Comparison of ENCODE assay signal across 8 cellular contexts in genomic region chr11:61826930-61827572, GRCh38. TPM values are rescaled to one million over a fixed set of nuclear protein-coding genes. Genes with fewer than 3 reads are reported as not detected.
DNase-seq lines count a peak whose midpoint lies in the region; ATAC-seq, FAIRE-seq and TF ChIP-seq lines count a peak whose summit lies in the region.

No MANE protein-coding gene starts in this region.

- H3K4me3 ChIP-seq in AG10803 (ENCODE audit: low read length) (peak overlapping the region; percentile 84), MG63 (peak overlapping the region; percentile 37), kidney (ENCODE audit: low read length in 2 of 2) (peak overlapping the region in 1 of 2 donors; percentile 69), subcutaneous abdominal adipose tissue (ENCODE audit: low read depth in 1 of 5, low read length in 5 of 5) (peak overlapping the region; percentile 60 to 77 (median 68))

- no peak for FAIRE-seq in kidney (lab: Jason Lieb, UNC)

- intact Hi-C loops in kidney (cut with DNase I) = no loop called here

- DNase-seq in AG10803 (ENCODE audit: low read depth) = no peak
- no peak for DNase-seq in MG63
- peak; percentile 74 for DNase-seq in kidney
- DNase-seq in NK-92 treated with Interleukin-12 subunit alpha and Interleukin-12 subunit beta, amount 100 ng/mL, for 24 hours (lab: John Stamatoyannopoulos, UW) = no peak

- H3K27ac ChIP-seq in angular gyrus (ENCODE audit: low read depth, low read length) (peak overlapping the region; percentile 29), kidney (ENCODE audit: low read depth in 2 of 2, low read length in 2 of 2) (no peak overlapping the region), subcutaneous abdominal adipose tissue (ENCODE audit: low read depth, low read length) (peak overlapping the region; percentile 55)

- H3K4me1 ChIP-seq in kidney (ENCODE audit: control insufficient read depth in 1 of 2, insufficient read depth in 1 of 2, low read depth in 1 of 2, low read length in 2 of 2) (peaks cover 20 to 25% of the 10 kb centered on the region in 2 donors), subcutaneous abdominal adipose tissue (ENCODE audit: control insufficient read depth in 5 of 5, insufficient read depth in 5 of 5, low read length in 5 of 5) (peaks cover 12 to 52% (median 40%) of the 10 kb centered on the region in 5 donors)

- H3K9ac ChIP-seq in kidney (ENCODE audit: low read length in 2 of 2) (peak overlapping the region in 1 of 2 donors; percentile 46), subcutaneous abdominal adipose tissue (ENCODE audit: low read length in 5 of 5) (peak overlapping the region in 2 of 5 donors; percentile 35 to 54)

- H3K36me3 ChIP-seq in MG63 = no peaks in the 10 kb centered on the region
- no peaks in the 10 kb centered on the region for H3K36me3 ChIP-seq in kidney (ENCODE audit: control insufficient read depth in 1 of 2, insufficient read depth in 2 of 2, low read length in 2 of 2)
- H3K36me3 ChIP-seq in subcutaneous abdominal adipose tissue (ENCODE audit: control insufficient read depth in 5 of 5, insufficient read depth in 5 of 5, low read length in 5 of 5) = no peaks in the 10 kb centered on the region

- H3K9me3 ChIP-seq in MG63 = no peaks in the 10 kb centered on the region
- no peaks in the 10 kb centered on the region for H3K9me3 ChIP-seq in kidney (ENCODE audit: control insufficient read depth in 1 of 2, low read length in 2 of 2)
- no peaks in the 10 kb centered on the region for H3K9me3 ChIP-seq in subcutaneous abdominal adipose tissue (ENCODE audit: control insufficient read depth in 5 of 5, low read length in 5 of 5)

- TF ChIP-seq CTCF in AG10803 (conservative IDR thresholded peaks at IDR 0.05; ENCODE audit: low read length) (no peak), kidney (IDR thresholded peaks at IDR 0.05; ENCODE audit: borderline replicate concordance, extremely low read depth, insufficient read depth) (no peak)

- ATAC-seq in GM18868 (IDR thresholded peaks at IDR 0.05; ENCODE audit: unreplicated experiment) = peak; percentile 5
- ATAC-seq in HG03521 (IDR thresholded peaks at IDR 0.05; ENCODE audit: unreplicated experiment) = no peak

- H3K27me3 ChIP-seq in MG63 (peaks cover 14% of the 10 kb centered on the region; the same call in 1 of the 2 replicates), subcutaneous abdominal adipose tissue (ENCODE audit: control insufficient read depth in 5 of 5, insufficient read depth in 4 of 5, low read length in 5 of 5) (peaks cover 0 to 4% (median 0%) of the 10 kb centered on the region in 5 donors)

RNA-seq across cellular contexts. Expression of gene FADS2, which starts 1.0 kb away (rescaled TPM):
- 8.1 and 22.6 TPM in 2 replicates for total RNA-seq in MG63 (2014; rRNA removed; shearing (Covaris generic); ENCODE audit: low replicate concordance)
- 49.2 TPM for total RNA-seq in kidney
- 9.8 TPM for polyA plus RNA-seq in kidney (ENCODE audit: insufficient read depth, low read depth, low replicate concordance)

RNA-seq across cellular contexts. Expression of gene FADS1, which starts 10.2 kb away (rescaled TPM):
- total RNA-seq in MG63 (2014; rRNA removed; shearing (Covaris generic); ENCODE audit: low replicate concordance) = 25.4 and 28.3 TPM in 2 replicates
- total RNA-seq in kidney = 19.5 TPM
- 6.7 TPM for polyA plus RNA-seq in kidney (ENCODE audit: insufficient read depth, low read depth, low replicate concordance)

RNA-seq across cellular contexts. Expression of gene FEN1, which starts 34.3 kb away (rescaled TPM):
- 80.9 and 85.7 TPM in 2 replicates for total RNA-seq in MG63 (2014; rRNA removed; shearing (Covaris generic); ENCODE audit: low replicate concordance)
- 8.8 TPM for total RNA-seq in kidney
- polyA plus RNA-seq in kidney (ENCODE audit: insufficient read depth, low read depth, low replicate concordance) = 8.5 TPM

RNA-seq across cellular contexts. Expression of gene TMEM258, which starts 34.7 kb away (rescaled TPM):
- 61.8 and 88.7 TPM in 2 replicates for total RNA-seq in MG63 (2014; rRNA removed; shearing (Covaris generic); ENCODE audit: low replicate concordance)
- total RNA-seq in kidney = 92.1 TPM
- 228 TPM for polyA plus RNA-seq in kidney (ENCODE audit: insufficient read depth, low read depth, low replicate concordance)

Comparison
In these comparisons a context has a peak if more than half of its experiments do, and no peak if none do; other contexts are left out.
1. H3K27ac ChIP-seq: peak in angular gyrus (single experiment) and subcutaneous abdominal adipose tissue (single experiment); none in kidney (0 of 2).